8 cellular contexts compared by ENCODE assay signal in genomic region chrX:101390664-101391525, GRCh38. TPM values are rescaled to one million over a fixed set of nuclear protein-coding genes. Genes with fewer than 3 reads are reported as not detected.
DNase-seq lines count a peak whose midpoint lies in the region; ATAC-seq and TF ChIP-seq lines count a peak whose summit lies in the region.

Gene RPL36A (plus strand): TSS chrX:101391011. CDS start chrX:101391044, 33 bp downstream.

- H3K4me3 ChIP-seq in HFF-Myc (replicated peaks; ENCODE audit: low read depth, low read length) (peak within 1 kb of the TSS; percentile 74), osteoblast (ENCODE audit: insufficient read depth, low read length) (peak within 1 kb of the TSS; percentile 87), thoracic aorta (peak within 1 kb of the TSS; percentile 80)

- H3K27me3 ChIP-seq in osteoblast (ENCODE audit: insufficient read depth, low read length) (peaks cover 8% of the 10 kb centered on the region), thoracic aorta (replicated peaks; ENCODE audit: insufficient read depth) (no peaks in the 10 kb centered on the region)

- H3K79me2 ChIP-seq in osteoblast (ENCODE audit: insufficient read depth, low read length): peaks cover 17% of the 10 kb centered on the region

- H3K4me3 Mint-ChIP-seq in activated naive CD4-positive, alpha-beta T cell treated with anti-CD3 and anti-CD28 coated beads for 36 hours: peak within 1 kb of the TSS; percentile 93

- H3K9me3 Mint-ChIP-seq in activated naive CD4-positive, alpha-beta T cell treated with anti-CD3 and anti-CD28 coated beads for 36 hours: no peaks in the 10 kb centered on the region

- peaks cover 11% of the 10 kb centered on the region for H4K20me1 ChIP-seq in osteoblast (ENCODE audit: insufficient read depth, low read length)

- H3K36me3 ChIP-seq in osteoblast (ENCODE audit: insufficient read depth, low read length) (peaks cover 33% of the 10 kb centered on the region), thoracic aorta (no peaks in the 10 kb centered on the region)

- peak; percentile 63 for DNase-seq in GM04504 (ENCODE audit: low read depth)
- DNase-seq in HFF-Myc (ENCODE audit: extremely low read depth, low read depth): peak; percentile 60
- DNase-seq in MV-4-11 (lab: John Stamatoyannopoulos, UW): peak; percentile 94
- peak; percentile 92 for DNase-seq in SK-MEL-5 (ENCODE audit: low read depth, low spot score)
- DNase-seq in activated naive CD4-positive, alpha-beta T cell treated with anti-CD3 and anti-CD28 coated beads for 36 hours: peak; percentile 88
- DNase-seq in glomerular visceral epithelial cell (ENCODE audit: extremely low spot score): peak; percentile 90
- DNase-seq in osteoblast (ENCODE audit: insufficient read length, low spot score, missing footprints): peak; percentile 93
- DNase-seq in thoracic aorta (ENCODE audit: low spot score): peak; percentile 33

- in situ Hi-C loops in SK-MEL-5 (cut with HindIII; ENCODE audit: low pct_unique_long_range_greater_than_20kb, low sequenced_read_pairs): no loop called here

- H2AFZ ChIP-seq in osteoblast (ENCODE audit: low read length): peak within 1 kb of the TSS; percentile 82

- TF ChIP-seq CTCF in HFF-Myc (IDR thresholded peaks at IDR 0.05; ENCODE audit: low read depth, low read length, missing control alignments) (peak; percentile 73), osteoblast (IDR thresholded peaks at IDR 0.05; ENCODE audit: extremely low read depth, low read depth, low read length) (peak; percentile 69), thoracic aorta (IDR thresholded peaks at IDR 0.05) (peak; percentile 53)

- peaks cover 39% of the 10 kb centered on the region for H3K36me3 Mint-ChIP-seq in activated naive CD4-positive, alpha-beta T cell treated with anti-CD3 and anti-CD28 coated beads for 36 hours (ENCODE audit: low read depth)

- H3K4me1 ChIP-seq in osteoblast (ENCODE audit: insufficient read depth, low read length) (peaks cover 14% of the 10 kb centered on the region), thoracic aorta (ENCODE audit: control insufficient read depth in 1 of 2, low read depth in 2 of 2) (peaks cover 4 to 7% of the 10 kb centered on the region in 2 donors)

- H3K27ac ChIP-seq in osteoblast (ENCODE audit: low read depth, low read length) (peak within 1 kb of the TSS; percentile 58), thoracic aorta (peak within 1 kb of the TSS; percentile 53 to 85)

- H3K4me1 Mint-ChIP-seq in activated naive CD4-positive, alpha-beta T cell treated with anti-CD3 and anti-CD28 coated beads for 36 hours (ENCODE audit: low read depth): peaks cover 18% of the 10 kb centered on the region

- ATAC-seq in thoracic aorta (ENCODE audit: insufficient number of reproducible peaks, low FRiP score, low read depth): peak; percentile 50

- H3K9me3 ChIP-seq in osteoblast (ENCODE audit: low read depth, low read length): no peaks in the 10 kb centered on the region
- no peaks in the 10 kb centered on the region for H3K9me3 ChIP-seq in thoracic aorta

- CTCF ChIA-PET in activated naive CD4-positive, alpha-beta T cell treated with anti-CD3 and anti-CD28 coated beads for 36 hours (lab: Charles Lee): interaction anchor here (0.6 to 2.3 kb wide), 8 partner anchors 12 to 311 kb away, joined by 3 to 8 read pairs (median 4); no protein-coding TSS in a partner anchor

- H3K27me3 Mint-ChIP-seq in activated naive CD4-positive, alpha-beta T cell treated with anti-CD3 and anti-CD28 coated beads for 36 hours (ENCODE audit: low read depth): no peaks in the 10 kb centered on the region

- H3K27ac Mint-ChIP-seq in activated naive CD4-positive, alpha-beta T cell treated with anti-CD3 and anti-CD28 coated beads for 36 hours: peak within 1 kb of the TSS; percentile 94

- intact Hi-C loops in activated naive CD4-positive, alpha-beta T cell treated with anti-CD3 and anti-CD28 coated beads for 36 hours (cut with micrococcal nuclease): loop anchor here (1.0 to 5.0 kb wide), 5 partner anchors 17 to 559 kb away; partner anchors contain the start of genes CENPI, HNRNPH2, TIMM8A and TRMT2B

- H3K4me2 ChIP-seq in osteoblast (ENCODE audit: insufficient read depth, low read length): peak within 1 kb of the TSS; percentile 75

RNA-seq across cellular contexts. Expression of gene RPL36A, which starts in this region (rescaled TPM):
- total RNA-seq in SK-MEL-5 (2014; rRNA removed; shearing (Covaris generic)): 2,136 and 2,368 TPM in 2 replicates
- 1,541 and 1,914 TPM in 2 replicates for polyA plus RNA-seq in SK-MEL-5 (2015; cell fraction: cytosol; rRNA removed)
- 356 and 363 TPM in 2 replicates for polyA plus RNA-seq in SK-MEL-5 (2015; cell fraction: nucleus; rRNA removed)
- total RNA-seq in activated naive CD4-positive, alpha-beta T cell treated with anti-CD3 and anti-CD28 coated beads for 36 hours: 100 to 1,000 TPM; 446 to 500 TPM
- 87.2 and 105 TPM in 2 replicates for total RNA-seq in osteoblast
- 1,000 to 10,000 TPM in 1 of 2 donors, 100 to 1,000 TPM in 1; 353 to 1,578 TPM for total RNA-seq in thoracic aorta

Comparison
In these comparisons a context has a peak if more than half of its experiments do, and no peak if none do; other contexts are left out.
1. Peak in every context shown above with its lines: DNase-seq, ATAC-seq, H3K4me3 ChIP-seq and H3K27ac ChIP-seq.
2. DNase-seq: peak in every context shown above with its lines; median percentile 94 in MV-4-11; 93 in osteoblast; 92 in SK-MEL-5; 90 in glomerular visceral epithelial cell; 88 in activated naive CD4-positive, alpha-beta T cell treated with anti-CD3 and anti-CD28 coated beads for 36 hours; 63 in GM04504; 60 in HFF-Myc; 33 in thoracic aorta.